Comparison of ENCODE assay signal across 31 cellular contexts in the genomic region with DNA sequence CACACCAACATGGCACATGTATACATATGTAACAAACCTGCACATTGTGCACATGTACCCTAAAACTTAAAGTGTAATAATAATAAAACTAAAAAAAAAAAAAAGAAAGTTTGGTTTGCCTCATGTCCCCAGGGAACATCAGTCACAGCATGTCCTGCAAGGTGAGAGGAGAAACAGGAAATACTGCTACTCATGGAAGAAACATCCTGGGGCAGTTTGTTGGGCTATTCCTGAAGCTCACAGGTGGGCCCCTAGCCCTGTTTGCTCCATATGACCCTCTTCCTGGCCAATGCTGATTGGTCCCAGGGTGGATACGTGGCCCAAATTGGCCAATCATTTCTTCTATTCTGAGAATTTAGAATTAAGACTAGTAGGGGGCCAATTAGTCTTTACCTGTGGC.
"Had no signal": no experiment of that assay in that cellular context is flagged by ENCODE, and none has a peak within 500 bp of the region (broad histone marks: within the 10 kb centered on the region; RNA-seq: fewer than 3 reads in every experiment).

No MANE protein-coding gene starts in this region.

- H3K4me1 ChIP-seq: foreskin keratinocyte had no signal

- H3K9me3 ChIP-seq: esophagus muscularis mucosa, gastroesophageal sphincter, heart right ventricle had no signal

- ATAC-seq: activated CD4-positive, alpha-beta T cell treated with anti-CD3 and anti-CD28 coated beads for 36 hours; activated CD8-positive, alpha-beta memory T cell treated with anti-CD3 and anti-CD28 coated beads, Interleukin-2, amount 10 ng/mL, durations not matched to agents 7 days and 5 days; activated CD8-positive, alpha-beta T cell treated with anti-CD3 and anti-CD28 coated beads, Interleukin-2, amount 10 ng/mL, durations not matched to agents 7 days and 5 days; activated T-helper 17 cell treated with anti-CD3 and anti-CD28 coated beads, Interleukin-2, amount 50 U/mL, for 72 hours; foreskin keratinocyte; gastroesophageal sphincter; heart right ventricle; T-helper 17 cell had no signal

- H3K27me3 ChIP-seq: brain microvascular endothelial cell, esophagus muscularis mucosa, gastroesophageal sphincter, heart right ventricle had no signal

- H3K36me3 ChIP-seq: brain microvascular endothelial cell, WERI-Rb-1 had no signal

- FAIRE-seq: astrocyte, colon, endometrium had no signal

- H3K27ac ChIP-seq: brain microvascular endothelial cell, esophagus muscularis mucosa, foreskin keratinocyte, gastroesophageal sphincter, heart right ventricle, hepatocyte, WERI-Rb-1 had no signal

- H2AFZ ChIP-seq: hepatocyte had no signal

- H3K4me3 ChIP-seq: esophagus muscularis mucosa, gastroesophageal sphincter, heart right ventricle, hepatocyte had no signal

- DNase-seq: activated B cell treated with CpG ODN at 0.5 μM for 24 hours; activated CD4-positive, alpha-beta memory T cell treated with anti-CD3 and anti-CD28 coated beads for 36 hours; activated CD4-positive, alpha-beta T cell treated with anti-CD3 and anti-CD28 coated beads for 36 hours; activated CD4-positive, alpha-beta T cell treated with anti-CD3 and anti-CD28 coated beads, Interleukin-2, amount 10 ng/mL, durations not matched to agents 24 days and 14 days; activated CD4-positive, CD25-positive, alpha-beta regulatory T cell treated with anti-CD3 and anti-CD28 coated beads, Interleukin-2, amount 50 U/mL, for 72 hours; activated CD8-positive, alpha-beta memory T cell treated with anti-CD3 and anti-CD28 coated beads, Interleukin-2, amount 10 ng/mL, durations not matched to agents 7 days and 5 days; activated CD8-positive, alpha-beta memory T cell treated with anti-CD3 and anti-CD28 coated beads, Interleukin-2, amount 50 U/mL, for 4 hours; activated CD8-positive, alpha-beta T cell treated with anti-CD3 and anti-CD28 coated beads, Interleukin-2, amount 10 ng/mL, durations not matched to agents 7 days and 5 days; activated effector memory CD4-positive, alpha-beta T cell treated with Interleukin-2 at 50 U/mL for 16 hours; activated gamma-delta T cell treated with Interleukin-2 at 50 U/mL for 16 hours; activated naive CD4-positive, alpha-beta T cell treated with anti-CD3 and anti-CD28 coated beads, Interleukin-2, amount 50 U/mL, for 16 hours; activated naive CD4-positive, alpha-beta T cell treated with Interleukin-2 at 50 U/mL for 16 hours; activated T-cell treated with anti-CD3 and anti-CD28 coated beads, Interleukin-2, amount 50 U/mL, for 24 hours; amniotic stem cell; brain microvascular endothelial cell; cortex of kidney; effector CD8-positive, alpha-beta T cell; erythroblast; heart right ventricle; T-helper 1 cell; T-helper 17 cell; T1000; WERI-Rb-1 had no signal

- H3K79me2 ChIP-seq: hepatocyte had no signal

- H3K4me2 ChIP-seq: hepatocyte had no signal
